Comparison of ENCODE assay signal across 24 cellular contexts in the genomic region with DNA sequence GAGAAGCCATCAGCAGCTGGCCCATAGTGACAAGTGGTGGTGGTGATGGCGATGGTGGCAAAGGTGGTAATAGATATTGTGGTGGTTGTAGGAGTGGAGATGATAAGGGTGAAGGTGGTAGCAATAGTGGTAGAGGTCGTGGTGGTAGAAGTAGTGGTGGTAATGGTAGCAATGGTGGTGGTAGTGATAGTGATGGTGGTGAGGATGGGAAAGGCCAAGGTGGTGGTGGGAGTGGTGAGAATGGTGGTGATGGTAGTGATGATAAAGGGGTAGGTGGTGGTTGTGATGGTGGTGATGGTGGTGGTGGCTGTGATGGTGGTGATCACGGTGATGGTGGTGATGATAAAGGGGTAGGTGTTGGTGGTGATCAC. TPM values are rescaled to one million over a fixed set of nuclear protein-coding genes. Genes with fewer than 3 reads are reported as not detected.
DNase-seq lines count a peak whose midpoint lies in the region; ATAC-seq and TF ChIP-seq lines count a peak whose summit lies in the region.
"Had no signal": no experiment of that assay in that cellular context is flagged by ENCODE, and none has a peak within 500 bp of the region (broad histone marks: within the 10 kb centered on the region; RNA-seq: fewer than 3 reads in every experiment).

No MANE protein-coding gene starts in this region.

- H4K12ac ChIP-seq in trophoblast cell (ENCODE audit: low read depth, low read length) = no peak overlapping the region

- no peaks in the 10 kb centered on the region for H3K36me3 Mint-ChIP-seq in natural killer cell
- H3K36me3 Mint-ChIP-seq in natural killer cell treated with Interleukin-12 subunit alpha and Interleukin-12 subunit beta and Interleukin-15 and Interleukin-18, amount 100 ng/mL, for 72 hours = no peaks in the 10 kb centered on the region
- H3K36me3 Mint-ChIP-seq in effector memory CD8-positive, alpha-beta T cell (ENCODE audit: insufficient read depth) = no peaks in the 10 kb centered on the region
- H3K36me3 Mint-ChIP-seq: CD4-positive, CD25-positive, alpha-beta regulatory T cell had no signal

- H2BK5ac ChIP-seq in trophoblast cell (ENCODE audit: low read depth, low read length, poor library complexity) = peak overlapping the region; percentile 35

- H3K27me3 ChIP-seq in trophoblast cell (ENCODE audit: insufficient read depth, low read length) (no peaks in the 10 kb centered on the region), smooth muscle cell (ENCODE audit: low read depth) (no peaks in the 10 kb centered on the region)
- H3K27me3 ChIP-seq: BLaER1 had no signal

- H4K8ac ChIP-seq in trophoblast cell (ENCODE audit: low read depth, low read length) = peak overlapping the region; percentile 1

- WGBS in trophoblast cell (ENCODE audit: extremely low coverage, insufficient coverage, insufficient read length) = no CpG with 5 or more reads among the region's 3 CpGs
- WGBS in smooth muscle cell (ENCODE audit: low lambda C conversion rate) = 97% methylated on average over 3 of the region's 3 CpGs

- intact Hi-C loops in natural killer cell (cut with micrococcal nuclease) = no loop called here

- H3K9ac ChIP-seq in trophoblast cell (ENCODE audit: low read length) (no peak overlapping the region), smooth muscle cell (ENCODE audit: low read depth) (no peak overlapping the region)
- H3K9ac ChIP-seq: BLaER1 had no signal

- peak overlapping the region; percentile 67 for H3K27ac ChIP-seq in trophoblast cell (ENCODE audit: low read depth, low read length)
- H3K27ac ChIP-seq in smooth muscle cell (ENCODE audit: low read depth) = no peak overlapping the region
- H3K27ac ChIP-seq: BLaER1, RWPE1 had no signal

- H3K4me3 ChIP-seq in trophoblast cell (ENCODE audit: low read depth, low read length) (peak overlapping the region; percentile 52), smooth muscle cell (no peak overlapping the region)
- H3K4me3 ChIP-seq: BLaER1, GM23338 had no signal

- H3K4me3 Mint-ChIP-seq in natural killer cell = no peak overlapping the region
- no peak overlapping the region for H3K4me3 Mint-ChIP-seq in natural killer cell treated with Interleukin-12 subunit alpha and Interleukin-12 subunit beta and Interleukin-15 and Interleukin-18, amount 100 ng/mL, for 72 hours
- H3K4me3 Mint-ChIP-seq in effector memory CD8-positive, alpha-beta T cell = no peak overlapping the region
- H3K4me3 Mint-ChIP-seq: CD4-positive, CD25-positive, alpha-beta regulatory T cell; GM23338; H9; HFFc6 had no signal

- H3K9me3 ChIP-seq in trophoblast cell (ENCODE audit: insufficient read depth, low read depth, low read length) = peaks cover 2% of the 10 kb centered on the region
- H3K9me3 ChIP-seq in smooth muscle cell (replicated peaks; ENCODE audit: low read depth) = no peaks in the 10 kb centered on the region
- H3K9me3 ChIP-seq: BLaER1 had no signal

- H3K36me3 ChIP-seq in trophoblast cell (ENCODE audit: control insufficient read depth in 1 of 2, insufficient read depth in 2 of 2, low read length in 2 of 2) (no peaks in the 10 kb centered on the region), smooth muscle cell (ENCODE audit: low read depth) (no peaks in the 10 kb centered on the region)
- H3K36me3 ChIP-seq: BLaER1 had no signal

- H3K23ac ChIP-seq in trophoblast cell (ENCODE audit: low read length) = no peak overlapping the region

- H2BK12ac ChIP-seq in trophoblast cell (ENCODE audit: low read length) = peak overlapping the region; percentile 1

- peaks cover 37% of the 10 kb centered on the region for H3K79me1 ChIP-seq in trophoblast cell (ENCODE audit: low read length)

- ATAC-seq in natural killer cell = peak in 1 of 3 donors; percentile 53
- ATAC-seq in natural killer cell treated with Interleukin-12 subunit alpha and Interleukin-12 subunit beta and Interleukin-15 and Interleukin-18, amount 100 ng/mL, for 72 hours = no peak
- peak; percentile 40 for ATAC-seq in effector memory CD8-positive, alpha-beta T cell (replicated peaks)
- ATAC-seq: GM23338, Panc1 had no signal

- peaks cover 3% of the 10 kb centered on the region for H3K79me2 ChIP-seq in trophoblast cell (ENCODE audit: control insufficient read depth, insufficient read depth, low read length, poor library complexity)
- no peaks in the 10 kb centered on the region for H3K79me2 ChIP-seq in smooth muscle cell (ENCODE audit: low read depth)

- H2BK120ac ChIP-seq in trophoblast cell (ENCODE audit: insufficient read depth, low read length, poor library complexity) = peak overlapping the region; percentile 53

- peaks cover 8 to 10% of the 10 kb centered on the region in 2 donors for H3K9me3 Mint-ChIP-seq in natural killer cell
- peaks cover 11% of the 10 kb centered on the region for H3K9me3 Mint-ChIP-seq in natural killer cell treated with Interleukin-12 subunit alpha and Interleukin-12 subunit beta and Interleukin-15 and Interleukin-18, amount 100 ng/mL, for 72 hours
- H3K9me3 Mint-ChIP-seq in effector memory CD8-positive, alpha-beta T cell = peaks cover 8 to 18% of the 10 kb centered on the region in 2 donors
- H3K9me3 Mint-ChIP-seq: GM23338, HFFc6 had no signal

- no peaks in the 10 kb centered on the region for H3F3A ChIP-seq in smooth muscle cell (ENCODE audit: low read depth)

- peak overlapping the region; percentile 82 for H4K91ac ChIP-seq in trophoblast cell (ENCODE audit: low read depth, low read length)

- H3K4me1 Mint-ChIP-seq in natural killer cell = peaks cover 9 to 18% of the 10 kb centered on the region in 2 donors
- H3K4me1 Mint-ChIP-seq in natural killer cell treated with Interleukin-12 subunit alpha and Interleukin-12 subunit beta and Interleukin-15 and Interleukin-18, amount 100 ng/mL, for 72 hours (ENCODE audit: low read depth in 2 of 2) = peaks cover 8 to 11% of the 10 kb centered on the region in 2 donors
- peaks cover 5 to 6% of the 10 kb centered on the region in 2 donors for H3K4me1 Mint-ChIP-seq in effector memory CD8-positive, alpha-beta T cell (ENCODE audit: low read depth in 2 of 2)
- H3K4me1 Mint-ChIP-seq: CD4-positive, CD25-positive, alpha-beta regulatory T cell had no signal

- TF ChIP-seq CTCF in natural killer cell (IDR thresholded peaks at IDR 0.05) = no peak
- no peak for TF ChIP-seq CTCF in smooth muscle cell (IDR thresholded peaks at IDR 0.05; ENCODE audit: borderline replicate concordance, insufficient read depth, poor library complexity, severe bottlenecking)

- H3K4me2 ChIP-seq in trophoblast cell (ENCODE audit: low read length) (no peak overlapping the region), smooth muscle cell (no peak overlapping the region)
- H3K4me2 ChIP-seq: BLaER1, GM23338 had no signal

- H3K27ac Mint-ChIP-seq in natural killer cell = peak overlapping the region; percentile 32 to 73
- no peak overlapping the region for H3K27ac Mint-ChIP-seq in natural killer cell treated with Interleukin-12 subunit alpha and Interleukin-12 subunit beta and Interleukin-15 and Interleukin-18, amount 100 ng/mL, for 72 hours
- H3K27ac Mint-ChIP-seq in effector memory CD8-positive, alpha-beta T cell = peak overlapping the region; percentile 2 to 40
- H3K27ac Mint-ChIP-seq: CD4-positive, CD25-positive, alpha-beta regulatory T cell; GM23338; HFFc6 had no signal

- H3K4ac ChIP-seq in trophoblast cell (ENCODE audit: low read depth, low read length) = peak overlapping the region; percentile 16

- H3K18ac ChIP-seq in trophoblast cell (ENCODE audit: low read length) = peak overlapping the region; percentile 2

- H4K20me1 ChIP-seq in smooth muscle cell (ENCODE audit: low read depth) = no peaks in the 10 kb centered on the region
- H4K20me1 ChIP-seq: BLaER1 had no signal

- no peak for DNase-seq in natural killer cell
- no peak for DNase-seq in natural killer cell treated with Interleukin-12 subunit alpha and Interleukin-12 subunit beta and Interleukin-15 and Interleukin-18, amount 100 ng/mL, for 72 hours (ENCODE audit: low spot score)
- DNase-seq in effector memory CD8-positive, alpha-beta T cell = no peak
- no peak for DNase-seq in trophoblast cell
- no peak for DNase-seq in NCI-H2081 (lab: John Stamatoyannopoulos, UW)
- no peak for DNase-seq in stimulated activated CD8-positive, alpha-beta memory T cell treated with anti-CD3 and anti-CD28 coated beads, Interleukin-4, amount 100 ng/mL, for 48 hours
- DNase-seq in smooth muscle cell (lab: John Stamatoyannopoulos, UW; ENCODE audit: unreplicated experiment) = no peak
- DNase-seq in SW480 (ENCODE audit: low spot score) = no peak
- DNase-seq: CD4-positive, CD25-positive, alpha-beta regulatory T cell; COR-L47; H9; HFFc6; KG1; MM.1S; NCI-H2029; NCI-H446 treated with DMSO at 0.1 percent for 48 hours; NCI-H526 treated with DMSO at 0.1 percent for 48 hours; SHP77 treated with DMSO at 0.1 percent for 48 hours had no signal

- H2AFZ ChIP-seq in trophoblast cell (ENCODE audit: insufficient read depth, low read length, poor library complexity) = no peak overlapping the region
- no peak overlapping the region for H2AFZ ChIP-seq in smooth muscle cell (ENCODE audit: low read depth)
- H2AFZ ChIP-seq: GM23338 had no signal

- peaks cover 0 to 4% of the 10 kb centered on the region in 2 donors for H3K27me3 Mint-ChIP-seq in natural killer cell (ENCODE audit: low read depth in 2 of 2)
- peaks cover 0 to 7% of the 10 kb centered on the region in 2 donors for H3K27me3 Mint-ChIP-seq in natural killer cell treated with Interleukin-12 subunit alpha and Interleukin-12 subunit beta and Interleukin-15 and Interleukin-18, amount 100 ng/mL, for 72 hours
- H3K27me3 Mint-ChIP-seq in effector memory CD8-positive, alpha-beta T cell = peaks cover 0 to 7% of the 10 kb centered on the region in 2 donors

- peaks cover 34 to 40% of the 10 kb centered on the region in 2 experiments for H3K4me1 ChIP-seq in trophoblast cell (ENCODE audit: control insufficient read depth in 1 of 2, insufficient read depth in 2 of 2, low read length in 2 of 2)
- peaks cover 4% of the 10 kb centered on the region for H3K4me1 ChIP-seq in smooth muscle cell (ENCODE audit: low read depth)
- H3K4me1 ChIP-seq: BLaER1 had no signal

- H2AK5ac ChIP-seq in trophoblast cell (ENCODE audit: low read length) = peak overlapping the region; percentile 26

- H3K14ac ChIP-seq in trophoblast cell (ENCODE audit: low read length) = peak overlapping the region; percentile 36

RNA-seq across cellular contexts. Expression of gene CDH5, which starts 13.1 kb away (rescaled TPM):
- not detected for total RNA-seq in natural killer cell
- not detected for total RNA-seq in natural killer cell treated with Interleukin-12 subunit alpha and Interleukin-12 subunit beta and Interleukin-15 and Interleukin-18, amount 100 ng/mL, for 72 hours
- 93.1 and 99.2 TPM in 2 replicates for polyA plus RNA-seq in trophoblast cell (2013)
- not detected in 2 replicates for total RNA-seq in smooth muscle cell
- not detected in 2 replicates for polyA plus RNA-seq in smooth muscle cell
- total RNA-seq: CD4-positive, CD25-positive, alpha-beta regulatory T cell; GM23338; HFFc6 had no signal
- polyA plus RNA-seq: AG04450; CD4-positive, CD25-positive, alpha-beta regulatory T cell had no signal

RNA-seq across cellular contexts. Expression of gene BEAN1, which starts 47.5 kb away (rescaled TPM):
- not detected for total RNA-seq in natural killer cell
- not detected for total RNA-seq in natural killer cell treated with Interleukin-12 subunit alpha and Interleukin-12 subunit beta and Interleukin-15 and Interleukin-18, amount 100 ng/mL, for 72 hours
- 1.0 and 1.2 TPM in 2 replicates for polyA plus RNA-seq in trophoblast cell (2013)
- 0.81 and 0.94 TPM in 2 replicates for total RNA-seq in smooth muscle cell
- 2.2 and 4.9 TPM in 2 replicates for polyA plus RNA-seq in smooth muscle cell
- total RNA-seq: CD4-positive, CD25-positive, alpha-beta regulatory T cell; HFFc6; HT1080 had no signal
- polyA plus RNA-seq: AG04450 had no signal

Comparison
In these comparisons a context has a peak if more than half of its experiments do, and no peak if none do; other contexts are left out.
1. H3K27ac Mint-ChIP-seq: peak in natural killer cell (2 of 2) and effector memory CD8-positive, alpha-beta T cell (2 of 2); none in natural killer cell treated with Interleukin-12 subunit alpha and Interleukin-12 subunit beta and Interleukin-15 and Interleukin-18, amount 100 ng/mL, for 72 hours (0 of 2).